In the genomic region with DNA sequence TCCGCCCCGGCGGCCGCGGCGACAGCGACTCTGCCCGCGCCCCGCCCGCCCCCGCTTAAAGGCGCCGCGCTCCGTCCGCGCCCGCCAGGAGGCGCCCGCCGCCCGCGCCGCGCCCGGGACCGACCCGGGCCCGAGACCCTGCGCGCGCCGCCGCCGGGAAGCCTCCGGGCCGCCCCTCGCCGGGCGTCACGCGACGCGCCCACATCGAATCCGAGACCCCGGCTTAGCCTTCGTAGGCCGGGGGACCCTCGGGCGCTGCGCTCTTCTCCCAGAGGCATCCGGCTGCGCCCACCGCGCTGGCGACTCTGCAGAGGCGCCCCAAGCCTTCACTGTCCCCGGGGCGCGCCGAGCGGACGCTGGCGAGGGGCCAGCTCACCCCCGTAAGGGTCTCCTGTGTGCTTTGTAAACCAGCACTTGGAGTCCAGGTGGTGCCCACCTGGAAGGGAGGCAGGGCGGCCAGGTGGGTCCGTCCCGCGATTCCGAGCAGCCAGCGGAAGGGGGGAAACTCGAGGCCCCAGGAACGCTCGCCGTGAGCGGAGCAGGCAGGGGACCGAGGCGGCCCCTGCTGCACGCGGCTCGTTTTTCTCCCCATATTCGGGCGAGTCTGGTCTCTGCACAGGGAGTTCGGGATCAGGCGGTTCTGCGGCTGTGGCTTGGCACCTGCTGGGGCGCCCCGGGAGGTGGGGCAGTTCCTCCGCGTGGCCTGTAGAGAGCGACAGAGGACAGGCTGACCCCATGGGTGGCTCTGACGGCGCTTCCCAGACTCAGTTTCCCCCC, we compare ENCODE assay signal across 8 cellular contexts. TPM values are rescaled to one million over a fixed set of nuclear protein-coding genes. Genes with fewer than 3 reads are reported as not detected.
DNase-seq lines count a peak whose midpoint lies in the region; ATAC-seq, FAIRE-seq and TF ChIP-seq lines count a peak whose summit lies in the region.

No MANE protein-coding gene starts in this region.

- peak; percentile 35 for TF ChIP-seq CTCF in BJ (IDR thresholded peaks at IDR 0.05; ENCODE audit: insufficient read depth, low read depth, low read length)
- peak; percentile 71 for TF ChIP-seq CTCF in NB4 (IDR thresholded peaks at IDR 0.05; ENCODE audit: low read depth, low read length)
- peak; percentile 56 for TF ChIP-seq CTCF in cardiac fibroblast (IDR thresholded peaks at IDR 0.05; ENCODE audit: low read depth, low read length)
- TF ChIP-seq CTCF in keratinocyte (optimal IDR thresholded peaks at IDR 0.05 in 1 of 3, IDR thresholded peaks at IDR 0.05 in 1 of 3, conservative IDR thresholded peaks at IDR 0.05 in 1 of 3; ENCODE audit: extremely low read depth in 1 of 3, insufficient read depth in 2 of 3, low read length in 3 of 3) = peak in 2 of 3 experiments; percentile 44 to 71

- H2AFZ ChIP-seq in keratinocyte (ENCODE audit: control insufficient read depth, low read length) = no peak overlapping the region

- H3K27me3 ChIP-seq in BJ (ENCODE audit: control insufficient read depth, insufficient read depth, low read length) = no peaks in the 10 kb centered on the region
- H3K27me3 ChIP-seq in keratinocyte (ENCODE audit: control insufficient read depth, extremely low read depth, insufficient read depth, low read length) = peaks cover 15% of the 10 kb centered on the region

- TF ChIP-seq POLR2A in NB4 (IDR thresholded peaks at IDR 0.05; ENCODE audit: extremely low read depth, insufficient read length) = peak; percentile 10

- H3K79me2 ChIP-seq in keratinocyte (ENCODE audit: control insufficient read depth, insufficient read depth, low read length) = no peaks in the 10 kb centered on the region

- peaks cover 7% of the 10 kb centered on the region for H3K4me1 ChIP-seq in keratinocyte (ENCODE audit: control insufficient read depth, extremely low read depth, insufficient read depth, low read length)

- peak overlapping the region; percentile 81 for H3K4me2 ChIP-seq in keratinocyte (ENCODE audit: control insufficient read depth, extremely low read depth, insufficient read depth, low read depth, low read length)

- H3K9me3 ChIP-seq in keratinocyte (ENCODE audit: control insufficient read depth, low read depth, low read length) = no peaks in the 10 kb centered on the region

- DNase-seq in BJ (ENCODE audit: low read depth) (no peak), NB4 (ENCODE audit: low read depth) (peak; percentile 90), UCSD-AML1 (lab: John Stamatoyannopoulos, UW; ENCODE audit: unreplicated experiment) (peak; percentile 84), cardiac fibroblast (ENCODE audit: low read depth in 2 of 2) (peak; percentile 26 to 35), keratinocyte (ENCODE audit: low read depth, low spot score) (no peak)
- DNase-seq in stimulated activated CD4-positive, alpha-beta T cell treated with anti-CD3 and anti-CD28 coated beads, Interleukin-12 subunit alpha, Interleukin-12 subunit beta, amount 100 ng/mL, for 24 hours (ENCODE audit: low read depth in 2 of 2) = peak; percentile 32 to 53

- no peaks in the 10 kb centered on the region for H4K20me1 ChIP-seq in keratinocyte (ENCODE audit: control insufficient read depth, extremely low read depth, insufficient read depth, low read length)

- dilution Hi-C loops in keratinocyte (cut with MboI; ENCODE audit: extremely low pct_ligation_motif_present, low sequenced_read_pairs) = no loop called here

- ATAC-seq in GM19452 (IDR thresholded peaks at IDR 0.05; ENCODE audit: unreplicated experiment) (peak; percentile 37), GM21786 (IDR thresholded peaks at IDR 0.05; ENCODE audit: unreplicated experiment) (no peak)

- CTCF ChIA-PET in BJ (lab: Yijun Ruan, JAX) = interaction anchor here (0.7 to 10.7 kb wide), 56 partner anchors 8 to 299 kb away, joined by 3 to 50 read pairs (median 5); partner anchors contain the start of genes AJM1, CLIC3, MAN1B1 and NPDC1

- peak overlapping the region; percentile 58 for H3K4me3 ChIP-seq in BJ (ENCODE audit: low read depth, low read length)
- peak overlapping the region; percentile 64 for H3K4me3 ChIP-seq in NB4 (ENCODE audit: low read depth, low read length)
- peak overlapping the region; percentile 49 to 52 for H3K4me3 ChIP-seq in cardiac fibroblast (replicated peaks in 1 of 2; ENCODE audit: low read depth in 2 of 2, low read length in 2 of 2)
- H3K4me3 ChIP-seq in keratinocyte (ENCODE audit: control insufficient read depth in 2 of 3, extremely low read depth in 1 of 3, insufficient read depth in 2 of 3, low read depth in 1 of 3, low read length in 3 of 3) = peak overlapping the region; percentile 22 to 46 (median 39)

- POLR2A ChIA-PET in BJ (lab: Charles Lee) = no interaction called here

- H3K36me3 ChIP-seq in BJ (ENCODE audit: control insufficient read depth, insufficient read depth, low read length) (no peaks in the 10 kb centered on the region; the same call in 1 of the 2 replicates), keratinocyte (ENCODE audit: control insufficient read depth in 2 of 2, extremely low read depth in 1 of 2, insufficient read depth in 2 of 2, low read length in 2 of 2) (no peaks in the 10 kb centered on the region)

- H3K9me1 ChIP-seq in keratinocyte (ENCODE audit: control insufficient read depth, extremely low read depth, insufficient read depth, low read length) = no peaks in the 10 kb centered on the region

- no peak overlapping the region for H3K27ac ChIP-seq in keratinocyte (ENCODE audit: control insufficient read depth, insufficient read depth, low read length)

- H3K9ac ChIP-seq in keratinocyte (ENCODE audit: control insufficient read depth, extremely low read depth, insufficient read depth, low read length) = no peak overlapping the region

- no peak for FAIRE-seq in keratinocyte (lab: Jason Lieb, UNC)

RNA-seq across cellular contexts. Expression of gene ABCA2, which starts 0.4 kb away (rescaled TPM):
- 8.7 and 16.0 TPM in 2 replicates for polyA plus RNA-seq in BJ (2011; rRNA removed)
- 17.2 and 28.5 TPM in 2 replicates for polyA minus RNA-seq in BJ (2011; rRNA and poly(A)+ RNA removed)
- 1.3 to 4.2 TPM (median 1.4 TPM) in 3 replicates for polyA plus RNA-seq in keratinocyte
- polyA plus RNA-seq in keratinocyte (2011; ENCODE audit: low read depth) = 16.1 TPM
- polyA plus RNA-seq in keratinocyte (2011; cell fraction: cytosol; rRNA removed) = 1.1 and 2.1 TPM in 2 replicates
- 13.2 and 21.6 TPM in 2 replicates for polyA plus RNA-seq in keratinocyte (2011; cell fraction: nucleus; rRNA removed)
- 3.5 and 8.9 TPM in 2 replicates for polyA plus RNA-seq in keratinocyte (2012; ENCODE audit: low replicate concordance)
- 3.2 to 16.3 TPM (median 4.1 TPM) in 3 replicates for polyA minus RNA-seq in keratinocyte
- 13.2 TPM for polyA minus RNA-seq in keratinocyte (2011; cell fraction: cytosol; rRNA and poly(A)+ RNA removed)
- 12.9 and 16.3 TPM in 2 replicates for polyA minus RNA-seq in keratinocyte (2011; cell fraction: nucleus; rRNA and poly(A)+ RNA removed)

RNA-seq across cellular contexts. Expression of gene FUT7, which starts 3.4 kb away (rescaled TPM):
- polyA plus RNA-seq in BJ (2011; rRNA removed) (not detected in 2 replicates), keratinocyte (not detected in 3 replicates)
- not detected in 2 replicates for polyA minus RNA-seq in BJ (2011; rRNA and poly(A)+ RNA removed)
- polyA plus RNA-seq in keratinocyte (2011; ENCODE audit: low read depth) = not detected
- not detected in 2 replicates for polyA plus RNA-seq in keratinocyte (2011; cell fraction: cytosol; rRNA removed)
- not detected in 2 replicates for polyA plus RNA-seq in keratinocyte (2011; cell fraction: nucleus; rRNA removed)
- not detected in 2 replicates for polyA plus RNA-seq in keratinocyte (2012; ENCODE audit: low replicate concordance)
- not detected in 3 replicates for polyA minus RNA-seq in keratinocyte
- polyA minus RNA-seq in keratinocyte (2011; cell fraction: cytosol; rRNA and poly(A)+ RNA removed) = not detected
- polyA minus RNA-seq in keratinocyte (2011; cell fraction: nucleus; rRNA and poly(A)+ RNA removed) = not detected in 2 replicates

RNA-seq across cellular contexts. Expression of gene NPDC1, which starts 17.5 kb away (rescaled TPM):
- polyA plus RNA-seq in BJ (2011; rRNA removed) (21.8 and 31.9 TPM in 2 replicates), keratinocyte (9.8 to 23.8 TPM (median 10.6 TPM) in 3 replicates)
- polyA minus RNA-seq in BJ (2011; rRNA and poly(A)+ RNA removed) = 8.2 and 13.4 TPM in 2 replicates
- polyA plus RNA-seq in keratinocyte (2011; ENCODE audit: low read depth) = 24.0 TPM
- polyA plus RNA-seq in keratinocyte (2011; cell fraction: cytosol; rRNA removed) = 5.1 and 22.1 TPM in 2 replicates
- polyA plus RNA-seq in keratinocyte (2011; cell fraction: nucleus; rRNA removed) = 56.8 and 102 TPM in 2 replicates
- 25.1 and 32.5 TPM in 2 replicates for polyA plus RNA-seq in keratinocyte (2012; ENCODE audit: low replicate concordance)
- 2.6 to 5.8 TPM (median 3.4 TPM) in 3 replicates for polyA minus RNA-seq in keratinocyte
- 40.3 TPM for polyA minus RNA-seq in keratinocyte (2011; cell fraction: cytosol; rRNA and poly(A)+ RNA removed)
- 14.3 and 22.4 TPM in 2 replicates for polyA minus RNA-seq in keratinocyte (2011; cell fraction: nucleus; rRNA and poly(A)+ RNA removed)

RNA-seq across cellular contexts. Expression of gene ENTPD2, which starts 25.4 kb away (rescaled TPM):
- polyA plus RNA-seq in BJ (2011; rRNA removed) (not detected in 2 replicates), keratinocyte (0.52 to 1.3 TPM (median 0.65 TPM) in 3 replicates)
- polyA minus RNA-seq in BJ (2011; rRNA and poly(A)+ RNA removed) = not detected in 2 replicates
- polyA plus RNA-seq in keratinocyte (2011; ENCODE audit: low read depth) = 2.4 TPM
- 0.63 and 1.4 TPM in 2 replicates for polyA plus RNA-seq in keratinocyte (2011; cell fraction: cytosol; rRNA removed)
- 4.2 and 5.5 TPM in 2 replicates for polyA plus RNA-seq in keratinocyte (2011; cell fraction: nucleus; rRNA removed)
- polyA plus RNA-seq in keratinocyte (2012; ENCODE audit: low replicate concordance) = 2.9 and 10.7 TPM in 2 replicates
- 0.35 to 2.9 TPM (median 0.59 TPM) in 3 replicates for polyA minus RNA-seq in keratinocyte
- polyA minus RNA-seq in keratinocyte (2011; cell fraction: cytosol; rRNA and poly(A)+ RNA removed) = 2.9 TPM
- 2.1 and 2.8 TPM in 2 replicates for polyA minus RNA-seq in keratinocyte (2011; cell fraction: nucleus; rRNA and poly(A)+ RNA removed)

RNA-seq across cellular contexts. Expression of gene CLIC3, which starts 32.1 kb away (rescaled TPM):
- polyA plus RNA-seq in BJ (2011; rRNA removed) = 3.9 and 4.0 TPM in 2 replicates
- 0.47 and 0.51 TPM in 2 replicates for polyA minus RNA-seq in BJ (2011; rRNA and poly(A)+ RNA removed)
- polyA plus RNA-seq in keratinocyte = 5.5 to 36.0 TPM (median 9.4 TPM) in 3 replicates
- 24.5 TPM for polyA plus RNA-seq in keratinocyte (2011; ENCODE audit: low read depth)
- polyA plus RNA-seq in keratinocyte (2011; cell fraction: cytosol; rRNA removed) = 11.0 and 44.2 TPM in 2 replicates
- polyA plus RNA-seq in keratinocyte (2011; cell fraction: nucleus; rRNA removed) = 12.5 and 21.9 TPM in 2 replicates
- polyA plus RNA-seq in keratinocyte (2012; ENCODE audit: low replicate concordance) = 19.4 and 127 TPM in 2 replicates
- polyA minus RNA-seq in keratinocyte = 1.1 to 5.3 TPM (median 2.4 TPM) in 3 replicates
- polyA minus RNA-seq in keratinocyte (2011; cell fraction: cytosol; rRNA and poly(A)+ RNA removed) = 22.4 TPM
- polyA minus RNA-seq in keratinocyte (2011; cell fraction: nucleus; rRNA and poly(A)+ RNA removed) = 4.2 and 7.2 TPM in 2 replicates

Comparison
In these comparisons a context has a peak if more than half of its experiments do, and no peak if none do; other contexts are left out.
1. DNase-seq: peak in NB4 (single experiment), UCSD-AML1 (single experiment), cardiac fibroblast (2 of 2) and stimulated activated CD4-positive, alpha-beta T cell treated with anti-CD3 and anti-CD28 coated beads, Interleukin-12 subunit alpha, Interleukin-12 subunit beta, amount 100 ng/mL, for 24 hours (2 of 2); none in BJ (single experiment) and keratinocyte (single experiment).
2. Peak in every context shown above with its lines, with median percentiles within 50 percentile points of each other: H3K4me3 ChIP-seq and CTCF ChIP-seq.